Comparison of ENCODE assay signal across 9 cellular contexts in the genomic region with DNA sequence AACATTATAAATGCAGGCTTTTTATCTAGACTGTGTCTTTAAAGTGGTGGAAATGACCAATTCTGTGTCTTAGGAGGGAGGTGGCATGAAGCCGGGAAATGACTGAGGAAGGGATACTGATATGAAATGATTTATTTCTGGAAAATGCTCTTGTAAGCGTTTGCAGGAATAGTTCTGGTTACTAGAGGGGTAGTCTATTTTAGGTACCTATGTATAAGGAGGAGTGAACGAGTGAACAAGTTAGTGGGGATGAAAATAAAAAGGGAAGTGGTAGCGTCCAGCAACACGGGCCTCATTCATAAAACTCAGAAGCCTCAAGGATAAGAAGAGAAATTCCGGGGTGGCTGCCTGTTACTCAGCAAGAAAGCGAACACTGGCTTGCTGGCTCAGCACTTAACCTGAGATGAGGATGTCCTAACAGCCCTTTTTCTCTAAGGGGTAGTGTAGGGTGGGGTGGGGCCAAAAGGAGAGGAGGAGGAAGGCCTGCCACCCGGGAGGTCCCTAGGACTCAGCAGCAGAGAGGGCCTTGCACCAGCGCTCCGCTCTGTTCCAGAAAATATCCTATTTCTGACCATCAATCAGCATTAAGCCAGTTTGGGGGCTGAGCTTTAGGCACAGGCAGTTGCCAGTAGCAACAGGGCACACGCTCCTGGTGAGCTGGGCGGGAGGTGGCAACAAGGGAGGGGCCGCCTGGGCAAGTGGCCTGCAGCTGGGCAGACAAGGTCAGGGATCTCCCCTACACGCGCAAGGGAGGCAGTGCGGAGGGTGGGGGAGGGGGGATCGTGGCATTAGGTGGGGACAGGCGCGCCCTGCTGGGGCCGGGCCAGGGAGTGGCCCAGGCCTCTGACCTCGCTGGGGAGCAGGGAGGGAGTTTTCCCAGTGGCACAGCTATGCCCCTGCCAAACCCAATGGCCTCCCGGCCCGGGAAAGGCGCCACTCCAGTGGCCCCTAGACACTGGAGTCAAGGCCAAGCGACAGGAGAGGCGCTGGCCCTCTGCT.
DNase-seq lines count a peak whose midpoint lies in the region; TF ChIP-seq lines count a peak whose summit lies in the region.
"Had no signal": no experiment of that assay in that cellular context is flagged by ENCODE, and none has a peak within 500 bp of the region (broad histone marks: within the 10 kb centered on the region; RNA-seq: fewer than 3 reads in every experiment).

No MANE protein-coding gene starts in this region.

- no peak for TF ChIP-seq CTCF in spleen (IDR thresholded peaks at IDR 0.05 in 8 of 11, conservative IDR thresholded peaks at IDR 0.05 in 3 of 11)

- WGBS in iPS DF 6.9 (ENCODE audit: insufficient coverage, insufficient read length): no CpG with 5 or more reads among the region's 26 CpGs
- WGBS in spleen, 5 donors: 7 to 11% (median 10%) methylated on average over 16 to 26 of the region's 26 CpGs

- H3K27ac ChIP-seq in HUES6 (ENCODE audit: low read depth, low read length) (no peak overlapping the region), iPS DF 6.9 (ENCODE audit: low read length) (no peak overlapping the region), spleen (peak overlapping the region in 5 of 8 donors; percentile 34 to 71 (median 45))
- no peak overlapping the region for H3K27ac ChIP-seq in CD4-positive, alpha-beta memory T cell (ENCODE audit: low read depth, low read length)

- intact Hi-C loops in spleen (cut with DNase I; ENCODE audit: low total_unique reads): no loop called here
- intact Hi-C loops in CD4-positive, alpha-beta memory T cell (cut with micrococcal nuclease): no loop called here

- H3K4me1 Mint-ChIP-seq in CD4-positive, alpha-beta memory T cell: peaks cover 0 to 6% (median 0%) of the 10 kb centered on the region in 4 donors

- peaks cover 0 to 7% (median 2%) of the 10 kb centered on the region in 8 donors for H3K9me3 Mint-ChIP-seq in CD4-positive, alpha-beta memory T cell

- H3K4me1 ChIP-seq in HUES6 (ENCODE audit: control insufficient read depth, insufficient read depth, low read length) (peaks cover 4% of the 10 kb centered on the region; the same call in 1 of the 2 replicates), iPS DF 6.9 (ENCODE audit: control insufficient read depth, insufficient read depth, low read length) (no peaks in the 10 kb centered on the region), spleen (peaks cover 0 to 31% (median 20%) of the 10 kb centered on the region in 6 donors)
- no peaks in the 10 kb centered on the region for H3K4me1 ChIP-seq in CD4-positive, alpha-beta memory T cell (ENCODE audit: insufficient read depth, low read length)

- H3K4me3 ChIP-seq in HUES6 (ENCODE audit: low read depth, low read length) (peak overlapping the region; percentile 86), iPS DF 6.9 (ENCODE audit: low read length) (peak overlapping the region; percentile 58; the same call in 1 of the 2 replicates), spleen (peak overlapping the region; percentile 20 to 67 (median 41))
- no peak overlapping the region for H3K4me3 ChIP-seq in CD4-positive, alpha-beta memory T cell (ENCODE audit: low read length in 2 of 2)
- H3K4me3 ChIP-seq: K562 had no signal

- peaks cover 3 to 14% of the 10 kb centered on the region in 2 donors for H3K27me3 Mint-ChIP-seq in CD4-positive, alpha-beta memory T cell

- no peaks in the 10 kb centered on the region for H3K36me3 Mint-ChIP-seq in CD4-positive, alpha-beta memory T cell

- CTCF ChIA-PET in CD4-positive, alpha-beta memory T cell (lab: Charles Lee; ENCODE audit: partially characterized antibody): no interaction called here

- POLR2A ChIA-PET in CD4-positive, alpha-beta memory T cell (lab: Charles Lee; ENCODE audit: partially characterized antibody): no interaction called here

- no peaks in the 10 kb centered on the region for H3K9me3 ChIP-seq in HUES6 (ENCODE audit: control insufficient read depth, insufficient read depth, low read depth, low read length)
- H3K9me3 ChIP-seq in iPS DF 6.9 (ENCODE audit: control insufficient read depth, insufficient read depth, low read length): no peaks in the 10 kb centered on the region
- no peaks in the 10 kb centered on the region for H3K9me3 ChIP-seq in spleen
- H3K9me3 ChIP-seq in CD4-positive, alpha-beta memory T cell (ENCODE audit: control insufficient read depth in 1 of 2, low read length in 2 of 2): no peaks in the 10 kb centered on the region

- peak in 34 of 58 donors; percentile 2 to 72 (median 38) for DNase-seq in anterior cingulate cortex (lab: John Stamatoyannopoulos, UW)
- no peak for DNase-seq in iPS DF 6.9 (ENCODE audit: low read depth, low spot score)
- DNase-seq in spleen: peak; percentile 82
- DNase-seq in CD4-positive, alpha-beta memory T cell: no peak
- no peak for DNase-seq in T-helper 1 cell
- no peak for DNase-seq in 8988T
- DNase-seq in NCI-H187 treated with DMSO at 0.1 percent for 48 hours (lab: John Stamatoyannopoulos, UW): no peak

- no peak for TF ChIP-seq POLR2A in spleen (IDR thresholded peaks at IDR 0.05)

- H3K36me3 ChIP-seq in HUES6 (ENCODE audit: control insufficient read depth, insufficient read depth, low read length): no peaks in the 10 kb centered on the region
- H3K36me3 ChIP-seq in iPS DF 6.9 (ENCODE audit: control insufficient read depth, insufficient read depth, low read length): no peaks in the 10 kb centered on the region
- H3K36me3 ChIP-seq in spleen: no peaks in the 10 kb centered on the region
- no peaks in the 10 kb centered on the region for H3K36me3 ChIP-seq in CD4-positive, alpha-beta memory T cell (ENCODE audit: insufficient read depth, low read length)

- peak overlapping the region in 1 of 8 donors; percentile 20 for H3K4me3 Mint-ChIP-seq in CD4-positive, alpha-beta memory T cell

- H3K27ac Mint-ChIP-seq in CD4-positive, alpha-beta memory T cell: no peak overlapping the region

- H3K27me3 ChIP-seq in HUES6 (ENCODE audit: control insufficient read depth, insufficient read depth, low read length) (peaks cover 18% of the 10 kb centered on the region), iPS DF 6.9 (ENCODE audit: control insufficient read depth, insufficient read depth, low read length) (no peaks in the 10 kb centered on the region), spleen (replicated peaks in 1 of 7) (peaks cover 0 to 32% (median 0%) of the 10 kb centered on the region in 7 donors)
- H3K27me3 ChIP-seq in CD4-positive, alpha-beta memory T cell (ENCODE audit: insufficient read depth, low read length): no peaks in the 10 kb centered on the region

- H3K9ac ChIP-seq in HUES6 (ENCODE audit: low read length): no peak overlapping the region

Comparison
In these comparisons a context has a peak if more than half of its experiments do, and no peak if none do; other contexts are left out.
1. H3K27ac ChIP-seq: peak in spleen (5 of 8); none in HUES6 (single experiment), iPS DF 6.9 (single experiment) and CD4-positive, alpha-beta memory T cell (single experiment).
2. H3K4me3 ChIP-seq: peak in HUES6 (single experiment), iPS DF 6.9 (single experiment) and spleen (8 of 8); none in CD4-positive, alpha-beta memory T cell (0 of 2).
3. DNase-seq: peak in anterior cingulate cortex (34 of 58) and spleen (single experiment); none in iPS DF 6.9 (single experiment), CD4-positive, alpha-beta memory T cell (0 of 5), T-helper 1 cell (0 of 5), 8988T (single experiment) and NCI-H187 treated with DMSO at 0.1 percent for 48 hours (single experiment).